32 cellular contexts compared by ENCODE assay signal in the genomic region with DNA sequence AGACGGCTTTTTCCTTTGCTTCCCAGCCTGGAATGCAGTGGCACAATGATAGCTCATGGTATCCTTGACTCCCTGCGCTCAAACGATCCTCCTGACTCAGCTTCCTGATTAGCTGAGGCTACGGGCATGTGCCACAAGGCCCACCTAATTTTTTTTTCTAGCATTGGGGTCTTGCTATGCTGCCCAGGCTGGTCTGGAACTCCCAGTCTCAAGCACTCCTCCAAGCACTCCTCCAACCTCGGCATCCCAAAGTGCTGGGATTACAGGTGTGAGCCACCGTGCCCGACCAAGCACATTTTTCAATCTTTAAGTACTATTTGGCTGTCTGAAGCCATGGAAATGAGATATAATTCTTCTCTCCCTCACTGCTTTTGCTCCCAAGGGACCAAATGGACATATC. TPM values are rescaled to one million over a fixed set of nuclear protein-coding genes. Genes with fewer than 3 reads are reported as not detected.
"Had no signal": no experiment of that assay in that cellular context is flagged by ENCODE, and none has a peak within 500 bp of the region (broad histone marks: within the 10 kb centered on the region; RNA-seq: fewer than 3 reads in every experiment).

No MANE protein-coding gene starts in this region.

- ATAC-seq: activated CD8-positive, alpha-beta T cell treated with anti-CD3 and anti-CD28 coated beads, Interleukin-2, amount 10 ng/mL, durations not matched to agents 7 days and 5 days; activated naive CD8-positive, alpha-beta T cell treated with anti-CD3 and anti-CD28 coated beads, Interleukin-2, amount 50 U/mL, for 24 hours; activated T-cell treated with anti-CD3 and anti-CD28 coated beads, Interleukin-2, amount 50 U/mL, for 4 hours; Panc1 had no signal

- DNase-seq: activated CD4-positive, alpha-beta T cell treated with anti-CD3 and anti-CD28 coated beads for 1 hour; activated CD4-positive, alpha-beta T cell treated with anti-CD3 and anti-CD28 coated beads for 48 hours; activated CD4-positive, alpha-beta T cell treated with anti-CD3 and anti-CD28 coated beads, Interleukin-2, amount 50 U/mL, for 48 hours; activated CD4-positive, CD25-positive, alpha-beta regulatory T cell; activated CD8-positive, alpha-beta T cell treated with anti-CD3 and anti-CD28 coated beads, Interleukin-2, amount 10 ng/mL, durations not matched to agents 7 days and 5 days; activated naive CD4-positive, alpha-beta T cell treated with anti-CD3 and anti-CD28 coated beads, Interleukin-2, amount 10 ng/mL, durations not matched to agents 7 days and 5 days; activated naive CD8-positive, alpha-beta T cell treated with anti-CD3 and anti-CD28 coated beads, Interleukin-2, amount 50 U/mL, for 24 hours; activated T-cell treated with anti-CD3 and anti-CD28 coated beads, Interleukin-2, amount 50 U/mL, for 4 hours; amniotic stem cell; aorta; brain microvascular endothelial cell; central memory CD4-positive, alpha-beta T cell; MG63; NCI-H1048; NCI-H1105 treated with DMSO at 0.1 percent for 48 hours; NCI-H1436; NCI-H1694; NCI-H1930; NCI-H2081 treated with DMSO at 0.1 percent for 48 hours; NCI-H226; NCI-H446 treated with DMSO at 0.1 percent for 48 hours; NCI-H524; SHP77; SJCRH30; SK-N-SH; T-helper 2 cell; T-helper 9 cell had no signal

- H3K9me3 ChIP-seq: MG63, SJCRH30, SK-N-SH had no signal

- H3K9me3 Mint-ChIP-seq: activated naive CD4-positive, alpha-beta T cell treated with anti-CD3 and anti-CD28 coated beads, Interleukin-2, amount 10 ng/mL, durations not matched to agents 7 days and 5 days; activated naive CD8-positive, alpha-beta T cell treated with anti-CD3 and anti-CD28 coated beads, Interleukin-2, amount 50 U/mL, for 24 hours; activated T-cell treated with anti-CD3 and anti-CD28 coated beads, Interleukin-2, amount 50 U/mL, for 4 hours; activated T-helper 1 cell treated with anti-CD3 and anti-CD28 coated beads, Interleukin-12 subunit alpha, Interleukin-12 subunit beta, Interleukin-2, Interleukin-4 antibody, amounts not matched to agents 30 ng/mL and 10 ng/mL and 1 ng/mL, durations not matched to agents 14 hours and 24 hours and 36 hours had no signal

- H3K4me3 Mint-ChIP-seq: activated CD8-positive, alpha-beta T cell treated with anti-CD3 and anti-CD28 coated beads, Interleukin-2, amount 10 ng/mL, durations not matched to agents 7 days and 5 days; activated naive CD4-positive, alpha-beta T cell treated with anti-CD3 and anti-CD28 coated beads, Interleukin-2, amount 10 ng/mL, durations not matched to agents 7 days and 5 days; activated naive CD8-positive, alpha-beta T cell treated with anti-CD3 and anti-CD28 coated beads, Interleukin-2, amount 50 U/mL, for 24 hours had no signal

- H3K27ac Mint-ChIP-seq: activated naive CD4-positive, alpha-beta T cell treated with anti-CD3 and anti-CD28 coated beads, Interleukin-2, amount 10 ng/mL, durations not matched to agents 7 days and 5 days; activated naive CD8-positive, alpha-beta T cell; activated naive CD8-positive, alpha-beta T cell treated with anti-CD3 and anti-CD28 coated beads, Interleukin-2, amount 50 U/mL, for 24 hours; activated T-helper 1 cell treated with anti-CD3 and anti-CD28 coated beads, Interleukin-12 subunit alpha, Interleukin-12 subunit beta, Interleukin-2, Interleukin-4 antibody, amounts not matched to agents 30 ng/mL and 10 ng/mL and 1 ng/mL, durations not matched to agents 14 hours and 24 hours and 36 hours had no signal

- H3K27me3 Mint-ChIP-seq: activated naive CD8-positive, alpha-beta T cell; activated naive CD8-positive, alpha-beta T cell treated with anti-CD3 and anti-CD28 coated beads, Interleukin-2, amount 50 U/mL, for 24 hours had no signal

- H3K4me3 ChIP-seq: MG63, SJCRH30 had no signal

- H3K36me3 ChIP-seq: brain microvascular endothelial cell, MG63, SJCRH30 had no signal

- H3K27ac ChIP-seq: brain microvascular endothelial cell, SJCRH30, VCaP had no signal

- H3K36me3 Mint-ChIP-seq: activated naive CD4-positive, alpha-beta T cell treated with anti-CD3 and anti-CD28 coated beads, Interleukin-2, amount 10 ng/mL, durations not matched to agents 7 days and 5 days; activated naive CD8-positive, alpha-beta T cell had no signal

- H3K4me1 ChIP-seq: SJCRH30 had no signal

RNA-seq across cellular contexts. Expression of gene MAB21L3, which starts 58.7 kb away (rescaled TPM):
- total RNA-seq: activated CD8-positive, alpha-beta T cell treated with anti-CD3 and anti-CD28 coated beads, Interleukin-2, amount 10 ng/mL, durations not matched to agents 7 days and 5 days; activated T-cell treated with anti-CD3 and anti-CD28 coated beads, Interleukin-2, amount 50 U/mL, for 4 hours; activated T-helper 1 cell treated with anti-CD3 and anti-CD28 coated beads, Interleukin-12 subunit alpha, Interleukin-12 subunit beta, Interleukin-2, Interleukin-4 antibody, amounts not matched to agents 30 ng/mL and 10 ng/mL and 1 ng/mL, durations not matched to agents 14 hours and 24 hours and 36 hours; aorta; RPMI7951 had no signal
- polyA plus RNA-seq: SK-N-SH had no signal
